1 cellular context compared by ENCODE assay signal in genomic region chr14:99518441-99519346, GRCh38.
TF ChIP-seq lines count a peak whose summit lies in the region.

No MANE protein-coding gene starts in this region.

TF ChIP-seq in HEK293, 187 proteins besides CTCF, POLR2A, EP300 and RAD21 (continued from another document):
- TF ChIP-seq HIC1 (tag by site-specific recombination; IDR thresholded peaks at IDR 0.05) = peak; percentile 95
- 0 out of 2 replicates have a peak, but pooled peaks have one; percentile 36 for TF ChIP-seq SP7 (tag by site-specific recombination; IDR thresholded peaks at IDR 0.05)
- TF ChIP-seq ZNF610 (tag by site-specific recombination; IDR thresholded peaks at IDR 0.05; ENCODE audit: borderline replicate concordance) = 0 out of 2 replicates have a peak, but pooled peaks have one; percentile 14
- no peak for TF ChIP-seq ZNF549 (tag by site-specific recombination; IDR thresholded peaks at IDR 0.05)
- TF ChIP-seq ZFHX2 (tag by site-specific recombination; conservative IDR thresholded peaks at IDR 0.05) = peak; percentile 61
- TF ChIP-seq ZNF239 (tag by site-specific recombination; IDR thresholded peaks at IDR 0.05) = no peak
- no peak for TF ChIP-seq SALL2 (tag by site-specific recombination; IDR thresholded peaks at IDR 0.05; ENCODE audit: borderline replicate concordance)
- TF ChIP-seq GLI2 (tag by site-specific recombination; IDR thresholded peaks at IDR 0.05; ENCODE audit: borderline replicate concordance, low read depth) = no peak
- TF ChIP-seq ZBTB10 (tag by site-specific recombination; IDR thresholded peaks at IDR 0.05) = no peak
- no peak for TF ChIP-seq ZSCAN16 (tag by site-specific recombination; IDR thresholded peaks at IDR 0.05)
- TF ChIP-seq HOXD13 (CRISPR knock-in tag; IDR thresholded peaks at IDR 0.05; ENCODE audit: borderline replicate concordance) = no peak
- TF ChIP-seq ZNF416 (tag by site-specific recombination; IDR thresholded peaks at IDR 0.05) = no peak
- peak; percentile 18; the same call in 1 of the 2 replicates for TF ChIP-seq GLIS1 (tag by site-specific recombination; IDR thresholded peaks at IDR 0.05)
- peak; percentile 82 for TF ChIP-seq ZNF600 (tag by site-specific recombination; IDR thresholded peaks at IDR 0.05)
- TF ChIP-seq ZNF544 (tag by site-specific recombination; IDR thresholded peaks at IDR 0.05) = no peak
- no peak for TF ChIP-seq ZNF350 (tag by site-specific recombination; IDR thresholded peaks at IDR 0.05)
- TF ChIP-seq ZSCAN18 (tag by site-specific recombination; IDR thresholded peaks at IDR 0.05) = no peak
- peak; percentile 75; the same call in 1 of the 2 replicates for TF ChIP-seq ZSCAN30 (tag by site-specific recombination; IDR thresholded peaks at IDR 0.05)
- TF ChIP-seq PATZ1 (tag by site-specific recombination; IDR thresholded peaks at IDR 0.05) = peak; percentile 34; the same call in 1 of the 2 replicates
- peak; percentile 30; the same call in 1 of the 2 replicates for TF ChIP-seq EGR2 (tag by site-specific recombination; IDR thresholded peaks at IDR 0.05; ENCODE audit: low read depth)
- TF ChIP-seq ZEB2 (tag by site-specific recombination; IDR thresholded peaks at IDR 0.05) = peak; percentile 50
- no peak for TF ChIP-seq ZNF157 (tag by site-specific recombination; IDR thresholded peaks at IDR 0.05)
- no peak for TF ChIP-seq ZNF830 (tag by site-specific recombination; IDR thresholded peaks at IDR 0.05; ENCODE audit: low read depth)
- TF ChIP-seq ZNF391 (tag by site-specific recombination; IDR thresholded peaks at IDR 0.05; ENCODE audit: borderline replicate concordance, low read depth) = peak; percentile 40; the same call in 1 of the 2 replicates
- no peak for TF ChIP-seq ZNF19 (tag by site-specific recombination; IDR thresholded peaks at IDR 0.05; ENCODE audit: low read depth)
- 0 out of 2 replicates have a peak, but pooled peaks have one; percentile 36 for TF ChIP-seq KLF17 (tag by site-specific recombination; IDR thresholded peaks at IDR 0.05)
- TF ChIP-seq ZNF121 (tag by site-specific recombination; IDR thresholded peaks at IDR 0.05) = peak; percentile 87
- peak; percentile 14; the same call in 1 of the 2 replicates for TF ChIP-seq KLF8 (tag by site-specific recombination; IDR thresholded peaks at IDR 0.05)
- peak; percentile 87 for TF ChIP-seq ZNF654 (tag by site-specific recombination; IDR thresholded peaks at IDR 0.05; ENCODE audit: low read depth)
